ENCODE assay signal across 17 cellular contexts in genomic region chr2:124426630-124427029, GRCh38.
"Had no signal": no experiment of that assay in that cellular context is flagged by ENCODE, and none has a peak within 500 bp of the region (broad histone marks: within the 10 kb centered on the region; RNA-seq: fewer than 3 reads in every experiment).

No MANE protein-coding gene starts in this region.

- ATAC-seq: activated CD8-positive, alpha-beta T cell treated with anti-CD3 and anti-CD28 coated beads, Interleukin-2, amount 10 ng/mL, durations not matched to agents 7 days and 5 days; activated naive CD8-positive, alpha-beta T cell treated with anti-CD3 and anti-CD28 coated beads, Interleukin-2, amount 50 U/mL, for 24 hours; esophagus mucosa; gastrocnemius medialis; right lobe of liver had no signal

- DNase-seq: activated CD4-positive, alpha-beta T cell treated with anti-CD3 and anti-CD28 coated beads, Interleukin-2, amount 10 ng/mL, durations not matched to agents 7 days and 5 days; activated CD8-positive, alpha-beta T cell treated with anti-CD3 and anti-CD28 coated beads, Interleukin-2, amount 10 ng/mL, durations not matched to agents 7 days and 5 days; activated naive CD4-positive, alpha-beta T cell treated with anti-CD3 and anti-CD28 coated beads for 36 hours; activated naive CD8-positive, alpha-beta T cell treated with anti-CD3 and anti-CD28 coated beads, Interleukin-2, amount 50 U/mL, for 24 hours; activated T-cell treated with anti-CD3 and anti-CD28 coated beads, Interleukin-2, amount 50 U/mL, for 24 hours; effector CD4-positive, alpha-beta T cell; gastrocnemius medialis; occipital lobe; right lobe of liver; small intestine; stimulated activated CD4-positive, alpha-beta T cell treated with anti-CD3 and anti-CD28 coated beads, Interleukin-15, amount 100 ng/mL, for 24 hours; stimulated activated CD4-positive, alpha-beta T cell treated with anti-CD3 and anti-CD28 coated beads, Interleukin-2, amount 100 ng/mL, for 48 hours; T-helper 1 cell; T-helper 9 cell; transverse colon; uterus had no signal
